ENCODE assay signal across 25 cellular contexts in genomic region chr7:101945034-101945758, GRCh38.
DNase-seq lines count a peak whose midpoint lies in the region; ATAC-seq and TF ChIP-seq lines count a peak whose summit lies in the region.
"Had no signal": no experiment of that assay in that cellular context is flagged by ENCODE, and none has a peak within 500 bp of the region (broad histone marks: within the 10 kb centered on the region; RNA-seq: fewer than 3 reads in every experiment).

No MANE protein-coding gene starts in this region.

- H3K27me3 Mint-ChIP-seq in immature natural killer cell (ENCODE audit: low read depth in 3 of 3): peaks cover 0 to 2% (median 2%) of the 10 kb centered on the region in 3 donors
- H3K27me3 Mint-ChIP-seq: activated CD8-positive, alpha-beta T cell treated with anti-CD3 and anti-CD28 coated beads for 36 hours; CD4-positive, alpha-beta memory T cell had no signal

- TF ChIP-seq POLR2A in tibial nerve (IDR thresholded peaks at IDR 0.05): no peak

- peak; percentile 38 for DNase-seq in ELF-1 (ENCODE audit: low read depth, low spot score)
- no peak for DNase-seq in right atrium auricular region (ENCODE audit: low spot score)
- peak; percentile 35 for DNase-seq in sciatic nerve (ENCODE audit: low spot score)
- DNase-seq in tibial artery: no peak
- no peak for DNase-seq in tibial nerve (ENCODE audit: low spot score in 2 of 2)
- no peak for DNase-seq in kidney tubule cell (ENCODE audit: low spot score)
- no peak for DNase-seq in immature natural killer cell
- DNase-seq: activated CD8-positive, alpha-beta T cell treated with anti-CD3 and anti-CD28 coated beads for 36 hours; activated naive CD4-positive, alpha-beta T cell treated with Interleukin-2 at 50 U/mL for 16 hours; activated T-cell treated with anti-CD3 and anti-CD28 coated beads, Interleukin-2, amount 50 U/mL, for 1 hour; amniotic stem cell; CD4-positive, alpha-beta memory T cell; foreskin keratinocyte; H7; NCI-H2029; NCI-H345; retina; SK-N-SH; T-helper 9 cell had no signal

- intact Hi-C loops in sciatic nerve (cut with DNase I): no loop called here
- intact Hi-C loops in tibial artery (cut with DNase I; ENCODE audit: low total_unique reads): no loop called here

- H3K4me3 ChIP-seq in SU-DHL-6 (ENCODE audit: insufficient read depth, low read length, poor library complexity, severe bottlenecking) (no peak overlapping the region), right atrium auricular region (no peak overlapping the region), tibial artery (no peak overlapping the region), tibial nerve (no peak overlapping the region)
- H3K4me3 ChIP-seq: GM12878, suprapubic skin had no signal

- ATAC-seq in sciatic nerve: no peak
- ATAC-seq: activated CD4-positive, CD25-positive, alpha-beta regulatory T cell treated with anti-CD3 and anti-CD28 coated beads, Interleukin-2, amount 50 U/mL, for 24 hours; activated CD8-positive, alpha-beta T cell treated with anti-CD3 and anti-CD28 coated beads for 36 hours; foreskin keratinocyte; GM12878; Panc1 had no signal

- H3K36me3 ChIP-seq in SU-DHL-6 (ENCODE audit: low read length) (no peaks in the 10 kb centered on the region), right atrium auricular region (no peaks in the 10 kb centered on the region), tibial artery (no peaks in the 10 kb centered on the region), tibial nerve (no peaks in the 10 kb centered on the region)
- H3K36me3 ChIP-seq: suprapubic skin had no signal

- H3K4me2 ChIP-seq in SU-DHL-6 (ENCODE audit: low read depth, low read length, poor library complexity, severe bottlenecking): no peak overlapping the region
- H3K4me2 ChIP-seq: SK-N-SH had no signal

- no peak overlapping the region for H3K27ac Mint-ChIP-seq in immature natural killer cell
- H3K27ac Mint-ChIP-seq: activated CD8-positive, alpha-beta T cell treated with anti-CD3 and anti-CD28 coated beads for 36 hours; CD4-positive, alpha-beta memory T cell had no signal

- H3K4me1 Mint-ChIP-seq in immature natural killer cell: peaks cover 27 to 37% of the 10 kb centered on the region in 2 donors

- no peak overlapping the region for H2AFZ ChIP-seq in SU-DHL-6 (ENCODE audit: low read depth, low read length, severe bottlenecking)

- peaks cover 100% of the 10 kb centered on the region for H3K79me2 ChIP-seq in SU-DHL-6 (ENCODE audit: insufficient read depth, low read length)

- no peaks in the 10 kb centered on the region; the same call in 1 of the 2 replicates for H4K20me1 ChIP-seq in SU-DHL-6 (ENCODE audit: low read depth, low read length)

- H3K9ac ChIP-seq in SU-DHL-6 (ENCODE audit: low read length): no peak overlapping the region
- H3K9ac ChIP-seq: SK-N-SH had no signal

- no peaks in the 10 kb centered on the region for H3K9me2 ChIP-seq in SU-DHL-6 (replicated peaks; ENCODE audit: insufficient read depth, low read length)
- H3K9me2 ChIP-seq: SK-N-SH had no signal

- H3K27me3 ChIP-seq in SU-DHL-6 (ENCODE audit: low read length) (no peaks in the 10 kb centered on the region), right atrium auricular region (no peaks in the 10 kb centered on the region), tibial artery (no peaks in the 10 kb centered on the region), tibial nerve (no peaks in the 10 kb centered on the region)
- H3K27me3 ChIP-seq: foreskin keratinocyte, neutrophil, suprapubic skin had no signal

- H3K4me1 ChIP-seq in right atrium auricular region (peaks cover 0 to 75% of the 10 kb centered on the region in 2 donors), tibial artery (peaks cover 0 to 45% (median 24%) of the 10 kb centered on the region in 4 donors), tibial nerve (peaks cover 0 to 35% (median 4%) of the 10 kb centered on the region in 4 donors)

- no peaks in the 10 kb centered on the region for H3K9me3 Mint-ChIP-seq in immature natural killer cell
- H3K9me3 Mint-ChIP-seq: activated CD8-positive, alpha-beta T cell treated with anti-CD3 and anti-CD28 coated beads for 36 hours; CD4-positive, alpha-beta memory T cell had no signal

- peaks cover 27% of the 10 kb centered on the region for H3F3A ChIP-seq in SU-DHL-6 (ENCODE audit: insufficient read depth)

- no peak for TF ChIP-seq CTCF in SU-DHL-6 (IDR thresholded peaks at IDR 0.05; ENCODE audit: insufficient read depth, low read length, poor library complexity, severe bottlenecking)
- TF ChIP-seq CTCF in right atrium auricular region (IDR thresholded peaks at IDR 0.05): no peak
- TF ChIP-seq CTCF in tibial artery (IDR thresholded peaks at IDR 0.05): no peak
- TF ChIP-seq CTCF in tibial nerve (IDR thresholded peaks at IDR 0.05): no peak

- H3K9me3 ChIP-seq in SU-DHL-6 (ENCODE audit: insufficient read depth, low read length) (no peaks in the 10 kb centered on the region), right atrium auricular region (no peaks in the 10 kb centered on the region), tibial artery (no peaks in the 10 kb centered on the region), tibial nerve (no peaks in the 10 kb centered on the region)
- H3K9me3 ChIP-seq: neutrophil, SK-N-SH, suprapubic skin had no signal

- 94 to 95% methylated on average over 12 to 15 of the region's 15 CpGs for WGBS in tibial nerve, 2 donors

- H3K36me3 Mint-ChIP-seq in immature natural killer cell: no peaks in the 10 kb centered on the region
- H3K36me3 Mint-ChIP-seq: CD4-positive, alpha-beta memory T cell had no signal

- H3K4me3 Mint-ChIP-seq in immature natural killer cell: no peak overlapping the region
- H3K4me3 Mint-ChIP-seq: activated CD8-positive, alpha-beta T cell treated with anti-CD3 and anti-CD28 coated beads for 36 hours; CD4-positive, alpha-beta memory T cell had no signal

- no peak for TF ChIP-seq EP300 in tibial nerve (IDR thresholded peaks at IDR 0.05)

- H3K27ac ChIP-seq in SU-DHL-6 (ENCODE audit: low read depth, low read length) (peak overlapping the region; percentile 69), right atrium auricular region (peak overlapping the region; percentile 56 to 88), tibial artery (no peak overlapping the region), tibial nerve (no peak overlapping the region)
- H3K27ac ChIP-seq: foreskin keratinocyte, neutrophil, suprapubic skin had no signal

Comparison
In these comparisons a context has a peak if more than half of its experiments do, and no peak if none do; other contexts are left out.
1. DNase-seq: peak in ELF-1 (single experiment) and sciatic nerve (single experiment); none in right atrium auricular region (single experiment), tibial artery (0 of 2), tibial nerve (0 of 2), kidney tubule cell (single experiment) and immature natural killer cell (0 of 3).
2. H3K27ac ChIP-seq: peak in SU-DHL-6 (single experiment) and right atrium auricular region (2 of 2); none in tibial artery (0 of 2) and tibial nerve (0 of 4).